Comparison of ENCODE assay signal across 15 cellular contexts in genomic region chr10:43094091-43094484, GRCh38.
"Had no signal": no experiment of that assay in that cellular context is flagged by ENCODE, and none has a peak within 500 bp of the region (broad histone marks: within the 10 kb centered on the region; RNA-seq: fewer than 3 reads in every experiment).

No MANE protein-coding gene starts in this region.

- DNase-seq: effector memory CD4-positive, alpha-beta T cell; heart left ventricle; hippocampal formation; left colon; naive B cell; psoas muscle; right lobe of liver; spleen; stimulated activated CD4-positive, alpha-beta T cell treated with anti-CD3 and anti-CD28 coated beads, Interleukin-15, amount 100 ng/mL, for 24 hours; stimulated activated CD4-positive, alpha-beta T cell treated with anti-CD3 and anti-CD28 coated beads, Interleukin-1b, Interleukin-23, amount 100 ng/mL, for 48 hours; stimulated activated CD4-positive, alpha-beta T cell treated with anti-CD3 and anti-CD28 coated beads, Interleukin-4, amount 100 ng/mL, for 24 hours; tibial artery; upper lobe of right lung had no signal

- FAIRE-seq: endometrium, frontal cortex had no signal
